Comparison of ENCODE assay signal across 24 cellular contexts in genomic region chr1:235088907-235089306, GRCh38. TPM values are rescaled to one million over a fixed set of nuclear protein-coding genes. Genes with fewer than 3 reads are reported as not detected.
A peak's percentile ranks its signal among the peaks of the same experiment; 100 is the strongest.
DNase-seq lines count a peak whose midpoint lies in the region; ATAC-seq, FAIRE-seq and TF ChIP-seq lines count a peak whose summit lies in the region.
"Had no signal": no experiment of that assay in that cellular context is flagged by ENCODE, and none has a peak within 500 bp of the region (broad histone marks: within the 10 kb centered on the region; RNA-seq: fewer than 3 reads in every experiment).

No MANE protein-coding gene starts in this region.

- H2AK5ac ChIP-seq in trophoblast cell (ENCODE audit: low read length), result no peak overlapping the region

- CTCF ChIA-PET in HepG2 (lab: Yijun Ruan, JAX; ENCODE audit: low intra/inter-chr PET ratio, low total read pairs), result no interaction called here

- no peak overlapping the region for H3K18ac ChIP-seq in trophoblast cell (ENCODE audit: low read length)

- H3K4ac ChIP-seq in trophoblast cell (ENCODE audit: low read depth, low read length), result no peak overlapping the region

- TF ChIP-seq POLR2A in HepG2 (IDR thresholded peaks at IDR 0.05; ENCODE audit: insufficient read depth in 1 of 2, low read depth in 2 of 2, low read length in 2 of 2), result no peak
- TF ChIP-seq POLR2A in right lobe of liver (IDR thresholded peaks at IDR 0.05), result no peak

- H3K4me1 Mint-ChIP-seq in activated T-helper 17 cell treated with anti-CD3 and anti-CD28 coated beads, Interleukin-2, amount 50 U/mL, for 72 hours, result peaks cover 10% of the 10 kb centered on the region

- no peak overlapping the region for H3K4me2 ChIP-seq in HepG2 (ENCODE audit: low read depth, low read length)
- H3K4me2 ChIP-seq in trophoblast cell (ENCODE audit: low read length), result no peak overlapping the region
- H3K4me2 ChIP-seq in osteoblast (ENCODE audit: insufficient read depth, low read length), result no peak overlapping the region
- H3K4me2 ChIP-seq: A549 had no signal

- no peak for FAIRE-seq in HepG2 (lab: Jason Lieb, UNC)
- FAIRE-seq: A549, D721Med, GM18507 had no signal

- H3K27ac ChIP-seq in HepG2 (ENCODE audit: extremely low read length, insufficient read depth, low read length) (no peak overlapping the region), right lobe of liver (no peak overlapping the region), trophoblast cell (ENCODE audit: low read depth, low read length) (no peak overlapping the region), osteoblast (ENCODE audit: low read depth, low read length) (no peak overlapping the region)
- H3K27ac ChIP-seq: SJSA1 had no signal

- H3K36me3 ChIP-seq in HepG2 (replicated peaks in 1 of 2; ENCODE audit: control insufficient read depth in 1 of 2, insufficient read depth in 2 of 2, low read length in 2 of 2) (no peaks in the 10 kb centered on the region), right lobe of liver (no peaks in the 10 kb centered on the region), trophoblast cell (ENCODE audit: control insufficient read depth in 1 of 2, insufficient read depth in 2 of 2, low read length in 2 of 2) (no peaks in the 10 kb centered on the region), osteoblast (ENCODE audit: insufficient read depth, low read length) (no peaks in the 10 kb centered on the region)
- H3K36me3 ChIP-seq: MG63, SJSA1 had no signal

- no peaks in the 10 kb centered on the region for H3K79me2 ChIP-seq in HepG2 (ENCODE audit: insufficient read depth, low read length)
- H3K79me2 ChIP-seq in trophoblast cell (ENCODE audit: control insufficient read depth, insufficient read depth, low read length, poor library complexity), result no peaks in the 10 kb centered on the region
- H3K79me2 ChIP-seq in osteoblast (ENCODE audit: insufficient read depth, low read length), result no peaks in the 10 kb centered on the region

- ATAC-seq in HepG2 (no peak), right lobe of liver (no peak), GM21529 (IDR thresholded peaks at IDR 0.05; ENCODE audit: unreplicated experiment) (no peak)
- ATAC-seq in activated T-helper 17 cell treated with anti-CD3 and anti-CD28 coated beads, Interleukin-2, amount 50 U/mL, for 72 hours (replicated peaks), result no peak
- ATAC-seq: A549, HCT116, Right ventricle myocardium inferior had no signal

- TF ChIP-seq EP300 in HepG2 (IDR thresholded peaks at IDR 0.05; ENCODE audit: low read depth in 2 of 2, low read length in 2 of 2) (no peak), HepG2 (CRISPR knock-in tag; IDR thresholded peaks at IDR 0.05; ENCODE audit: borderline replicate concordance) (no peak)

- POLR2A ChIA-PET in HepG2 (lab: Yijun Ruan, JAX), result interaction anchor here (2.1 kb wide), 1 partner anchor 113 kb away, joined by 7 read pairs; no protein-coding TSS in a partner anchor

- WGBS in HepG2 (ENCODE audit: low lambda C conversion rate), result 96% methylated on average over 5 of the region's 7 CpGs
- WGBS in right lobe of liver (ENCODE audit: insufficient coverage, low coverage, low lambda C conversion rate, missing lambda C conversion rate), result 78% methylated on average over 2 of the region's 7 CpGs
- WGBS in trophoblast cell (ENCODE audit: extremely low coverage, insufficient coverage, insufficient read length), result no CpG with 5 or more reads among the region's 7 CpGs

- H3K14ac ChIP-seq in trophoblast cell (ENCODE audit: low read length), result no peak overlapping the region

- no peak overlapping the region for H4K8ac ChIP-seq in trophoblast cell (ENCODE audit: low read depth, low read length)

- DNase-seq in HepG2 (ENCODE audit: low spot score) (no peak), right lobe of liver (no peak), trophoblast cell (peak; percentile 82 to 90), osteoblast (ENCODE audit: insufficient read length, low spot score, missing footprints) (no peak)
- no peak for DNase-seq in activated CD4-positive, CD25-positive, alpha-beta regulatory T cell (lab: John Stamatoyannopoulos, UW)
- DNase-seq: DMS53, GDM1, GOT3, MG63, NCI-H1436, NCI-H187 treated with DMSO at 0.1 percent for 48 hours, NCI-H345, NCI-H524, NCI-H774 had no signal

- no peak for TF ChIP-seq RAD21 in HepG2 (CRISPR knock-in tag; IDR thresholded peaks at IDR 0.05)

- no peak overlapping the region for H3K4me3 ChIP-seq in HepG2 (replicated peaks in 1 of 3; ENCODE audit: insufficient read depth in 1 of 3, low read depth in 2 of 3, low read length in 3 of 3)
- no peak overlapping the region for H3K4me3 ChIP-seq in right lobe of liver
- no peak overlapping the region for H3K4me3 ChIP-seq in trophoblast cell (ENCODE audit: low read depth, low read length)
- no peak overlapping the region for H3K4me3 ChIP-seq in osteoblast (ENCODE audit: insufficient read depth, low read length)
- H3K4me3 ChIP-seq: A549, MG63, SJSA1 had no signal

- peak overlapping the region; percentile 23 for H2BK120ac ChIP-seq in trophoblast cell (ENCODE audit: insufficient read depth, low read length, poor library complexity)

- H4K20me1 ChIP-seq in HepG2 (ENCODE audit: insufficient read depth, low read length), result no peaks in the 10 kb centered on the region
- no peaks in the 10 kb centered on the region for H4K20me1 ChIP-seq in osteoblast (ENCODE audit: insufficient read depth, low read length)

- H4K91ac ChIP-seq in trophoblast cell (ENCODE audit: low read depth, low read length), result no peak overlapping the region

- no peaks in the 10 kb centered on the region for H3K9me3 ChIP-seq in HepG2 (ENCODE audit: low read length)
- H3K9me3 ChIP-seq in right lobe of liver, result no peaks in the 10 kb centered on the region
- no peaks in the 10 kb centered on the region for H3K9me3 ChIP-seq in trophoblast cell (ENCODE audit: insufficient read depth, low read depth, low read length)
- H3K9me3 ChIP-seq in osteoblast (ENCODE audit: low read depth, low read length), result no peaks in the 10 kb centered on the region
- H3K9me3 ChIP-seq: A549, MG63, SJSA1 had no signal

- no peak for TF ChIP-seq CTCF in HepG2 (CRISPR knock-in tag; IDR thresholded peaks at IDR 0.05)
- no peak for TF ChIP-seq CTCF in right lobe of liver (IDR thresholded peaks at IDR 0.05)
- no peak for TF ChIP-seq CTCF in osteoblast (IDR thresholded peaks at IDR 0.05; ENCODE audit: extremely low read depth, low read depth, low read length)

- H4K12ac ChIP-seq in trophoblast cell (ENCODE audit: low read depth, low read length), result no peak overlapping the region

- intact Hi-C loops in HepG2 (cut with micrococcal nuclease; ENCODE audit: unreplicated experiment) (loop anchor here (10.0 kb wide), 1 partner anchor 334 kb away; no protein-coding TSS in a partner anchor), right lobe of liver (cut with DNase I) (loop anchor here in 1 of 2 donors (5.0 kb wide), 1 partner anchor 592 kb away; no protein-coding TSS in a partner anchor)

- H2BK5ac ChIP-seq in trophoblast cell (ENCODE audit: low read depth, low read length, poor library complexity), result no peak overlapping the region

- H3K79me1 ChIP-seq in trophoblast cell (ENCODE audit: low read length), result peaks cover 13% of the 10 kb centered on the region

- H3K4me1 ChIP-seq in HepG2 (ENCODE audit: insufficient read depth, low read length) (peaks cover 53% of the 10 kb centered on the region), right lobe of liver (peaks cover 0 to 12% (median 5%) of the 10 kb centered on the region in 4 donors), trophoblast cell (ENCODE audit: control insufficient read depth in 1 of 2, insufficient read depth in 2 of 2, low read length in 2 of 2) (peaks cover 13 to 16% of the 10 kb centered on the region in 2 experiments), osteoblast (ENCODE audit: insufficient read depth, low read length) (peaks cover 10% of the 10 kb centered on the region)

- in situ Hi-C loops in HepG2 (cut with HindIII; ENCODE audit: extremely low pct_ligation_motif_present, low pct_unique_long_range_greater_than_20kb), result loop anchor here (10.0 kb wide), 2 partner anchors 194 to 364 kb away; no protein-coding TSS in a partner anchor

- no peaks in the 10 kb centered on the region for H3K36me3 Mint-ChIP-seq in activated T-helper 17 cell treated with anti-CD3 and anti-CD28 coated beads, Interleukin-2, amount 50 U/mL, for 72 hours (ENCODE audit: low read depth)
- H3K36me3 Mint-ChIP-seq: CD14-positive monocyte had no signal

- H3K4me3 Mint-ChIP-seq in activated T-helper 17 cell treated with anti-CD3 and anti-CD28 coated beads, Interleukin-2, amount 50 U/mL, for 72 hours, result peak overlapping the region; percentile 27
- H3K4me3 Mint-ChIP-seq: B cell, CD14-positive monocyte had no signal

- no peak overlapping the region for H3K23ac ChIP-seq in trophoblast cell (ENCODE audit: low read length)

- H3K9me3 Mint-ChIP-seq in activated T-helper 17 cell treated with anti-CD3 and anti-CD28 coated beads, Interleukin-2, amount 50 U/mL, for 72 hours, result no peaks in the 10 kb centered on the region

- H3K27me3 ChIP-seq in HepG2 (ENCODE audit: control insufficient read depth in 1 of 2, insufficient read depth in 2 of 2, low read length in 2 of 2), result no peaks in the 10 kb centered on the region
- H3K27me3 ChIP-seq in right lobe of liver, result no peaks in the 10 kb centered on the region
- no peaks in the 10 kb centered on the region for H3K27me3 ChIP-seq in trophoblast cell (ENCODE audit: insufficient read depth, low read length)
- no peaks in the 10 kb centered on the region for H3K27me3 ChIP-seq in osteoblast (ENCODE audit: insufficient read depth, low read length)
- H3K27me3 ChIP-seq: MG63, SJSA1 had no signal

- BruUV-seq in HepG2 (replicated peaks; lab: Mats Ljungman, UMichigan), result no TSS peak

- no peak overlapping the region for H3K9ac ChIP-seq in HepG2 (ENCODE audit: insufficient read depth, low read depth, low read length)
- H3K9ac ChIP-seq in trophoblast cell (ENCODE audit: low read length), result no peak overlapping the region

- H3K27ac Mint-ChIP-seq in activated T-helper 17 cell treated with anti-CD3 and anti-CD28 coated beads, Interleukin-2, amount 50 U/mL, for 72 hours, result peak overlapping the region; percentile 41
- H3K27ac Mint-ChIP-seq: B cell had no signal

- H2AFZ ChIP-seq in HepG2 (ENCODE audit: low read length) (no peak overlapping the region), trophoblast cell (ENCODE audit: insufficient read depth, low read length, poor library complexity) (no peak overlapping the region), osteoblast (ENCODE audit: low read length) (no peak overlapping the region)

- no peaks in the 10 kb centered on the region for H3K27me3 Mint-ChIP-seq in activated T-helper 17 cell treated with anti-CD3 and anti-CD28 coated beads, Interleukin-2, amount 50 U/mL, for 72 hours

- H2BK12ac ChIP-seq in trophoblast cell (ENCODE audit: low read length), result peak overlapping the region; percentile 18

RNA-seq across cellular contexts. Expression of gene TOMM20, which starts 39.7 kb away (rescaled TPM):
- total RNA-seq in HepG2 (2016; rRNA removed; fragmentation: Illumina TruSeq; extraction: Trizol) (138 and 153 TPM in 2 replicates), right lobe of liver (10 to 100 TPM; 33.0 to 59.2 (median 42.7) TPM), osteoblast (108 and 110 TPM in 2 replicates)
- 69.4 and 87.9 TPM in 2 replicates for total RNA-seq in HepG2 (2016; cell fraction: cytosol; rRNA removed; fragmentation: Illumina TruSeq; extraction: Trizol; ENCODE audit: low read depth)
- total RNA-seq in HepG2 (2016; cell fraction: insoluble cytoplasmic fraction; rRNA removed; fragmentation: Illumina TruSeq; extraction: Trizol), result 150 and 155 TPM in 2 replicates
- total RNA-seq in HepG2 (2016; cell fraction: membrane; rRNA removed; fragmentation: Illumina TruSeq; extraction: Trizol), result 161 and 181 TPM in 2 replicates
- 122 and 141 TPM in 2 replicates for total RNA-seq in HepG2 (2016; cell fraction: nucleus; rRNA removed; fragmentation: Illumina TruSeq; extraction: Trizol)
- 298 and 376 TPM in 2 replicates for polyA plus RNA-seq in HepG2 (2011; rRNA removed)
- polyA plus RNA-seq in HepG2 (2011; cell fraction: cytosol; rRNA removed), result 138 and 172 TPM in 2 replicates
- polyA plus RNA-seq in HepG2 (2011; cell fraction: nucleus; rRNA removed), result 48.3 and 58.7 TPM in 2 replicates
- polyA plus RNA-seq in HepG2 (2012), result 275 and 344 TPM in 2 replicates
- 107 and 127 TPM in 2 replicates for polyA plus RNA-seq in HepG2 (2016; cell fraction: cytosol; fragmentation: Illumina TruSeq; extraction: Trizol; ENCODE audit: low read depth)
- polyA plus RNA-seq in HepG2 (2016; cell fraction: insoluble cytoplasmic fraction; fragmentation: Illumina TruSeq; extraction: Trizol; ENCODE audit: low read depth), result 138 and 146 TPM in 2 replicates
- polyA plus RNA-seq in HepG2 (2016; cell fraction: membrane; fragmentation: Illumina TruSeq; extraction: Trizol; ENCODE audit: low read depth), result 182 and 204 TPM in 2 replicates
- 192 and 196 TPM in 2 replicates for polyA plus RNA-seq in HepG2 (2016; cell fraction: nucleus; fragmentation: Illumina TruSeq; extraction: Trizol; ENCODE audit: insufficient read depth, low read depth)
- 29.6 and 82.1 TPM in 2 replicates for polyA minus RNA-seq in HepG2 (2011; rRNA and poly(A)+ RNA removed; ENCODE audit: low replicate concordance)
- polyA minus RNA-seq in HepG2 (2011; cell fraction: cytosol; rRNA and poly(A)+ RNA removed), result 136 and 144 TPM in 2 replicates
- polyA minus RNA-seq in HepG2 (2011; cell fraction: nucleus; rRNA and poly(A)+ RNA removed), result 77.8 and 97.8 TPM in 2 replicates
- total RNA-seq in activated T-helper 17 cell treated with anti-CD3 and anti-CD28 coated beads, Interleukin-2, amount 50 U/mL, for 72 hours, result 100 to 1,000 TPM; 110 to 117 TPM
- 92.6 and 96.4 TPM in 2 replicates for polyA plus RNA-seq in trophoblast cell (2013)

Comparison
In these comparisons a context has a peak if more than half of its experiments do, and no peak if none do; other contexts are left out.
1. DNase-seq: peak in trophoblast cell (2 of 2); none in HepG2 (single experiment), right lobe of liver (0 of 3), activated CD4-positive, CD25-positive, alpha-beta regulatory T cell (0 of 4) and osteoblast (single experiment).